ENCODE assay signal across 1 cellular context in genomic region chr7:138258194-138258554, GRCh38.
TF ChIP-seq lines count a peak whose summit lies in the region.

No MANE protein-coding gene starts in this region.

TF ChIP-seq in K562, 482 proteins besides CTCF, POLR2A, EP300 and RAD21 (continued from another document):
- TF ChIP-seq PBX2 (CRISPR knock-in tag; IDR thresholded peaks at IDR 0.05; ENCODE audit: low read depth) (no peak), PBX2 (tag; conservative IDR thresholded peaks at IDR 0.05; ENCODE audit: low read depth) (peak; percentile 14; the same call in 1 of the 2 replicates), ZNF449 (CRISPR knock-in tag; IDR thresholded peaks at IDR 0.05) (no peak), ZBTB1 (CRISPR knock-in tag; IDR thresholded peaks at IDR 0.05; ENCODE audit: borderline replicate concordance, low read depth) (no peak), FOSL1 (tag; conservative IDR thresholded peaks at IDR 0.05) (peak; percentile 26; the same call in 1 of the 2 replicates)
